In the genomic region with DNA sequence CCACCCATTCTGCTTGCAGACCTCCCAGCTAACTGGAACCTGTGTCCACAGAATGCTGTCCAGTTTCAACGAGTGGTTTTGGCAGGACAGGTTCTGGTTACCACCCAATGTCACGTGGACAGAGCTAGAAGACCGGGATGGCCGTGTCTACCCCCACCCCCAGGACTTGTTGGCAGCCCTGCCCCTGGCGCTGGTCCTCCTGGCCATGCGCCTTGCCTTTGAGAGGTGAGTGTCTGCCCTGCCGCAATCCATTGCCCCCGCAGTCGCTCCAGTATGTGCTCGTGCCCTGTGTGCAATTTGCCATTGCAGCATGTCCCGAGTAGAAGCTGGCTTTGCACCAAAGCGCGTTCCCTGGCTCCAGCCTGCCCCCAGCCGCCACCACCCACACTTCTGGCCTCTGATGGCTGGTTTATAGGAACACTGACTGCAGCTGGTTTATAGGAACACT, we compare ENCODE assay signal across 1 cellular context.
TF ChIP-seq lines count a peak whose summit lies in the region.

No MANE protein-coding gene starts in this region.

TF ChIP-seq in IMR-90, 13 proteins besides CTCF, POLR2A, EP300 and RAD21 (continued from another document):
- TF ChIP-seq, protein P1, sequence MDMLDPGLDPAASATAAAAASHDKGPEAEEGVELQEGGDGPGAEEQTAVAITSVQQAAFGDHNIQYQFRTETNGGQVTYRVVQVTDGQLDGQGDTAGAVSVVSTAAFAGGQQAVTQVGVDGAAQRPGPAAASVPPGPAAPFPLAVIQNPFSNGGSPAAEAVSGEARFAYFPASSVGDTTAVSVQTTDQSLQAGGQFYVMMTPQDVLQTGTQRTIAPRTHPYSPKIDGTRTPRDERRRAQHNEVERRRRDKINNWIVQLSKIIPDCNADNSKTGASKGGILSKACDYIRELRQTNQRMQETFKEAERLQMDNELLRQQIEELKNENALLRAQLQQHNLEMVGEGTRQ (IDR thresholded peaks at IDR 0.05; ENCODE audit: low read depth, low read length): no peak
- TF ChIP-seq SMC3 (IDR thresholded peaks at IDR 0.05; ENCODE audit: low read depth, low read length) (no peak), FOS (IDR thresholded peaks at IDR 0.05; ENCODE audit: low read depth, low read length) (no peak), MAZ (IDR thresholded peaks at IDR 0.05; ENCODE audit: borderline replicate concordance, low read depth, low read length) (no peak), RFX5 (IDR thresholded peaks at IDR 0.05; ENCODE audit: low read depth, low read length) (no peak), MXI1 (IDR thresholded peaks at IDR 0.05; ENCODE audit: borderline replicate concordance, low read depth, low read length) (no peak), RCOR1 (IDR thresholded peaks at IDR 0.05; ENCODE audit: insufficient replicate concordance, low read length) (no peak), BHLHE40 (IDR thresholded peaks at IDR 0.05; ENCODE audit: low read depth, low read length) (no peak)
- TF ChIP-seq, protein P2, sequence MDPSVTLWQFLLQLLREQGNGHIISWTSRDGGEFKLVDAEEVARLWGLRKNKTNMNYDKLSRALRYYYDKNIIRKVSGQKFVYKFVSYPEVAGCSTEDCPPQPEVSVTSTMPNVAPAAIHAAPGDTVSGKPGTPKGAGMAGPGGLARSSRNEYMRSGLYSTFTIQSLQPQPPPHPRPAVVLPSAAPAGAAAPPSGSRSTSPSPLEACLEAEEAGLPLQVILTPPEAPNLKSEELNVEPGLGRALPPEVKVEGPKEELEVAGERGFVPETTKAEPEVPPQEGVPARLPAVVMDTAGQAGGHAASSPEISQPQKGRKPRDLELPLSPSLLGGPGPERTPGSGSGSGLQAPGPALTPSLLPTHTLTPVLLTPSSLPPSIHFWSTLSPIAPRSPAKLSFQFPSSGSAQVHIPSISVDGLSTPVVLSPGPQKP (IDR thresholded peaks at IDR 0.05; ENCODE audit: borderline replicate concordance, low read depth, low read length): no peak
